ENCODE assay signal across 1 cellular context in the genomic region with DNA sequence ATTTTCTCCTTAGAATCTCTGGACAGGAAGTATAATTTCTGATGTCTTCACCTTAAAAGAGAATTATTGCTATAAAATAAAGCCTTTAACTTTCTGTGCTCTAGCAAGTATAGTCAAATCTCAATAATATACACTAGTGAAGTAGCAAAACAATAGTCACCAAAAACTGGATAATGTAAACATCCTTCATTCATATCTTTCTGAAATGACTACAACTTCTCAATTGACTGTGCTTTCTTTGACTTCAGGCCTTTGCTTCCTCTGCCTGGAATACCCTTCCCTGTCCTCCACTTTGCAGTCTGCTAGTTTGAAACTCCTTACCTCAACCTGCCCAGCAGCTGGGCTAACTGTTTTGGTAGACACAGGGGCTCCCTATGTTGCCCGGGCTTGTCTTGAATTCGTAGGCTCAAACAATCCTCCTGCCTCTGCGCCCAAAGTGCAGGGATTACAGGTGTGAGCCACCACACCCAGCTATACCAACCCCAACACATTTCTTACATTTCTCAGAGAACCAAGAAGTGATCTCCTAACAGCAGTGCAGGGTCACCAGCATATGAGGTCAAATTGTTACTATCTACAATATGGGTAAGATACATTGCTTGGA.
TF ChIP-seq lines count a peak whose summit lies in the region.

No MANE protein-coding gene starts in this region.

TF ChIP-seq in GM12878, 131 proteins besides CTCF, POLR2A, EP300 and RAD21:
- no peak for TF ChIP-seq FOS (IDR thresholded peaks at IDR 0.05; ENCODE audit: borderline replicate concordance, extremely low read depth, insufficient read length)
- TF ChIP-seq NFIC (IDR thresholded peaks at IDR 0.05; ENCODE audit: low read depth, low read length), result no peak
- no peak for TF ChIP-seq JUND (IDR thresholded peaks at IDR 0.05; ENCODE audit: low read depth, low read length)
- no peak for TF ChIP-seq ZNF274 (IDR thresholded peaks at IDR 0.05; ENCODE audit: insufficient read depth, insufficient read length)
- no peak for TF ChIP-seq YY1 (IDR thresholded peaks at IDR 0.05; ENCODE audit: low read depth, low read length)
- no peak for TF ChIP-seq WRNIP1 (IDR thresholded peaks at IDR 0.05; ENCODE audit: borderline replicate concordance, low read depth, low read length)
